In the genomic region with DNA sequence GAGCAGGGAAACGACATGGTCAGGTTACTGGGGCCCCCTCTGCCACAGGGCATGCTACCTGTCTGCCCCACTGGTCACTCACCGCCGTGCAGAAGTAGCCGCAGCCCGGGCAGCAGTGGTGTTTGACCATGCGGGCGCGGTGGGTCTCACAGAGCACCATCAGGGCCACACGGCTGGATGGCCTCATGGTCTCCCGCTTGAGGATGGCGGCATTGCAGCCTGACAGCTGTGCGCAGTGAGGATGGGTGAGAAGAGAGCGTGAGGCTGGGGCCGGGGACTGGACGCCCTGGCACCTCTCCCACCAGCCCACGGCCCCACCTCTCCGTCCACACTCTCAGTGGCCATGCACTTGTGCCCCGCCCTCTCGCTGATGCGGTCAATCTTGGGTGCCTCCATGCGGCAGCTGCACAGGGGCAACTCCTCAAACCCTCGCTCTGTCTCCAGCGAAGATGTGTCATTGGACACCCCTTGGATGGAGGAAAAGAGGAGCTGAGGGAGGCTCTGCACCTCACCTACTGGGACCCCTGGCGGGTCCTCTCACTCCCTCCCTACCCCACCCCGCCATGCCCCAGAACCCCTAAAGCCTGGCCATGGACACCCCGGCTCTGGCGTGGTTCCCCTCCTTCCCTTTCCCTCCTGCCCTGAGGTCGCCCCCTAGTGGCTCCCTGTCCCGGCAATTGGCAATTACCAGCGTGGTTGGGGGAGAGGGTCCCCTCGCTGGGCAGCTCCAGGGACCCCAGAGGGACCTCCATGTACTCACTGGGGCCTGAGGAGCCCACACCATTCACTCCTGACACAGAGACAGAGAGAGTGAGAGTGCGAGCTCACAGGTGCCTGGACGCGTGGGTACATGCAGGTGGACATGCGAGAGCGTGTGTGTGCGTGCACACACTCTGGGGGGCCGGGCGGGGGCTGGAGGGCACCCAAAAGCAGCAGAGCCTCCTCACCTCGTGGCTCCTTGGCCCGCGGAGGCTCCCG, we compare ENCODE assay signal across 10 cellular contexts. TPM values are rescaled to one million over a fixed set of nuclear protein-coding genes. Genes with fewer than 3 reads are reported as not detected.
A peak's percentile ranks its signal among the peaks of the same experiment; 100 is the strongest.
DNase-seq lines count a peak whose midpoint lies in the region; ATAC-seq, FAIRE-seq and TF ChIP-seq lines count a peak whose summit lies in the region.
"Had no signal": no experiment of that assay in that cellular context is flagged by ENCODE, and none has a peak within 500 bp of the region (broad histone marks: within the 10 kb centered on the region; RNA-seq: fewer than 3 reads in every experiment).

No MANE protein-coding gene starts in this region.

- no peaks in the 10 kb centered on the region for H3K27me3 ChIP-seq in endothelial cell of umbilical vein (ENCODE audit: control insufficient read depth in 2 of 2, insufficient read depth in 2 of 2, low read length in 2 of 2)
- H3K27me3 ChIP-seq in parathyroid adenoma (ENCODE audit: control insufficient read depth, insufficient read depth, low read length) = no peaks in the 10 kb centered on the region
- H3K27me3 ChIP-seq: BLaER1 treated with 17β-estradiol and CSF1 and Interleukin-3, amounts not matched to agents 10 nM and 100 nM had no signal

- no peak for FAIRE-seq in endothelial cell of umbilical vein (lab: Jason Lieb, UNC)

- no peak overlapping the region for H2AFZ ChIP-seq in endothelial cell of umbilical vein (ENCODE audit: low read depth, low read length)
- no peak overlapping the region for H2AFZ ChIP-seq in parathyroid adenoma

- no peak for TF ChIP-seq POLR2A in endothelial cell of umbilical vein (IDR thresholded peaks at IDR 0.05; ENCODE audit: low read depth, low read length)

- H3K79me2 ChIP-seq in endothelial cell of umbilical vein (ENCODE audit: control insufficient read depth, insufficient read depth, low read length) (no peaks in the 10 kb centered on the region), parathyroid adenoma (no peaks in the 10 kb centered on the region)

- H3K9ac ChIP-seq in endothelial cell of umbilical vein (replicated peaks; ENCODE audit: extremely low read depth, insufficient read depth, low read length) (no peak overlapping the region), parathyroid adenoma (no peak overlapping the region)
- H3K9ac ChIP-seq: BLaER1 treated with 17β-estradiol and CSF1 and Interleukin-3, amounts not matched to agents 10 nM and 100 nM had no signal

- peaks cover 8 to 44% of the 10 kb centered on the region in 2 experiments for H3K36me3 ChIP-seq in endothelial cell of umbilical vein (ENCODE audit: control insufficient read depth in 2 of 2, extremely low read depth in 1 of 2, insufficient read depth in 2 of 2, low read length in 2 of 2)
- H3K36me3 ChIP-seq in parathyroid adenoma (ENCODE audit: control insufficient read depth, insufficient read depth, low read length) = no peaks in the 10 kb centered on the region

- H3K4me2 ChIP-seq in endothelial cell of umbilical vein (ENCODE audit: insufficient read depth, low read length) = no peak overlapping the region
- H3K4me2 ChIP-seq in parathyroid adenoma (ENCODE audit: low read length) = no peak overlapping the region
- H3K4me2 ChIP-seq: BLaER1 treated with 17β-estradiol and CSF1 and Interleukin-3, amounts not matched to agents 10 nM and 100 nM had no signal

- no peaks in the 10 kb centered on the region for H3K9me3 ChIP-seq in endothelial cell of umbilical vein (replicated peaks; ENCODE audit: control insufficient read depth, insufficient read depth, low read length)
- no peaks in the 10 kb centered on the region for H3K9me3 ChIP-seq in parathyroid adenoma (ENCODE audit: control insufficient read depth, low read length)
- H3K9me3 ChIP-seq: BLaER1 treated with 17β-estradiol and CSF1 and Interleukin-3, amounts not matched to agents 10 nM and 100 nM had no signal

- no peak overlapping the region for H3K27ac ChIP-seq in endothelial cell of umbilical vein (ENCODE audit: insufficient read depth, low read depth, low read length)
- no peak overlapping the region for H3K27ac ChIP-seq in parathyroid adenoma
- H3K27ac ChIP-seq: BLaER1 treated with 17β-estradiol and CSF1 and Interleukin-3, amounts not matched to agents 10 nM and 100 nM had no signal

- no peak overlapping the region for H3K4me3 ChIP-seq in endothelial cell of umbilical vein (replicated peaks in 1 of 3; ENCODE audit: insufficient read depth in 1 of 3, low read depth in 1 of 3, low read length in 3 of 3)
- H3K4me3 ChIP-seq in parathyroid adenoma (ENCODE audit: low read depth, low read length) = no peak overlapping the region
- H3K4me3 ChIP-seq: BLaER1 treated with 17β-estradiol and CSF1 and Interleukin-3, amounts not matched to agents 10 nM and 100 nM had no signal

- no peaks in the 10 kb centered on the region for H3K9me1 ChIP-seq in endothelial cell of umbilical vein (replicated peaks; ENCODE audit: control insufficient read depth, extremely low read depth, insufficient read depth, low read length)

- dilution Hi-C loops in endothelial cell of umbilical vein (cut with MboI; ENCODE audit: extremely low pct_ligation_motif_present, low sequenced_read_pairs) = no loop called here

- TF ChIP-seq CTCF in endothelial cell of umbilical vein (IDR thresholded peaks at IDR 0.05; ENCODE audit: extremely low read depth in 1 of 2, insufficient read depth in 1 of 2, low read depth in 1 of 2, low read length in 2 of 2) (peak; percentile 72 to 74), parathyroid adenoma (IDR thresholded peaks at IDR 0.05) (peak; percentile 78)

- POLR2A ChIA-PET in endothelial cell of umbilical vein (lab: Charles Lee) = no interaction called here

- CTCF ChIA-PET in endothelial cell of umbilical vein (lab: Charles Lee) = interaction anchor here (1.3 to 2.7 kb wide), 5 partner anchors 10 to 64 kb away, joined by 4 to 8 read pairs (median 7); no protein-coding TSS in a partner anchor

- DNase-seq in NCI-H2196 (lab: John Stamatoyannopoulos, UW; ENCODE audit: unreplicated experiment) (peak; percentile 49), NCI-H2196 treated with DMSO at 0.1 percent for 48 hours (lab: John Stamatoyannopoulos, UW; ENCODE audit: unreplicated experiment) (no peak), endothelial cell of umbilical vein (ENCODE audit: low read depth, low spot score) (no peak), NCI-H526 treated with DMSO at 0.1 percent for 48 hours (lab: John Stamatoyannopoulos, UW) (no peak), SK-N-DZ (ENCODE audit: low spot score) (no peak)
- peak; percentile 73 for DNase-seq in activated CD4-positive, alpha-beta T cell treated with anti-CD3 and anti-CD28 coated beads for 48 hours

- no peaks in the 10 kb centered on the region for H4K20me1 ChIP-seq in endothelial cell of umbilical vein (replicated peaks; ENCODE audit: control insufficient read depth, extremely low read depth, insufficient read depth, low read length)

- H3K4me1 ChIP-seq in endothelial cell of umbilical vein (ENCODE audit: control insufficient read depth, extremely low read depth, insufficient read depth, low read length) (no peaks in the 10 kb centered on the region), parathyroid adenoma (no peaks in the 10 kb centered on the region)

- intact Hi-C loops in endothelial cell of umbilical vein (cut with micrococcal nuclease) = loop anchor here (2.0 kb wide), 1 partner anchor 208 kb away; a partner anchor contains a TSS

- no peak for ATAC-seq in GM19467 (IDR thresholded peaks at IDR 0.05; ENCODE audit: unreplicated experiment)

- BruUV-seq in endothelial cell of umbilical vein (replicated peaks; lab: Mats Ljungman, UMichigan) = no TSS peak

RNA-seq across cellular contexts. Expression of a gene that starts 8.9 kb away (rescaled TPM):
- 53.7 and 54.3 TPM in 2 replicates for total RNA-seq in endothelial cell of umbilical vein
- polyA plus RNA-seq in endothelial cell of umbilical vein = 53.3 and 56.4 TPM in 2 replicates
- polyA plus RNA-seq in endothelial cell of umbilical vein (2011; cell fraction: cytosol; rRNA removed) = 44.1 and 44.3 TPM in 2 replicates
- 136 and 153 TPM in 2 replicates for polyA plus RNA-seq in endothelial cell of umbilical vein (2011; cell fraction: nucleus; rRNA removed)
- polyA plus RNA-seq in endothelial cell of umbilical vein (2012) = 35.4 and 38.2 TPM in 2 replicates
- 60.5 and 73.6 TPM in 2 replicates for polyA minus RNA-seq in endothelial cell of umbilical vein
- 36.8 TPM for polyA minus RNA-seq in endothelial cell of umbilical vein (2011; cell fraction: cytosol; rRNA and poly(A)+ RNA removed)
- polyA minus RNA-seq in endothelial cell of umbilical vein (2011; cell fraction: nucleus; rRNA and poly(A)+ RNA removed) = 23.7 and 36.3 TPM in 2 replicates
- 108 and 112 TPM in 2 replicates for polyA plus RNA-seq in SK-N-DZ (2014; cell fraction: cytosol; rRNA removed)
- 131 and 134 TPM in 2 replicates for polyA plus RNA-seq in SK-N-DZ (2014; cell fraction: nucleus; rRNA removed)

RNA-seq across cellular contexts. Expression of a gene that starts 9.8 kb away (rescaled TPM):
- total RNA-seq in endothelial cell of umbilical vein = 0.12 and 0.84 TPM in 2 replicates
- polyA plus RNA-seq in endothelial cell of umbilical vein = 0.75 and 1.1 TPM in 2 replicates
- 0.46 and 0.78 TPM in 2 replicates for polyA plus RNA-seq in endothelial cell of umbilical vein (2011; cell fraction: cytosol; rRNA removed)
- 1.6 and 1.7 TPM in 2 replicates for polyA plus RNA-seq in endothelial cell of umbilical vein (2011; cell fraction: nucleus; rRNA removed)
- polyA plus RNA-seq in endothelial cell of umbilical vein (2012) = 0.23 and 0.26 TPM in 2 replicates
- 0.41 and 0.72 TPM in 2 replicates for polyA minus RNA-seq in endothelial cell of umbilical vein
- not detected for polyA minus RNA-seq in endothelial cell of umbilical vein (2011; cell fraction: cytosol; rRNA and poly(A)+ RNA removed)
- polyA minus RNA-seq in endothelial cell of umbilical vein (2011; cell fraction: nucleus; rRNA and poly(A)+ RNA removed) = 0.24 and 0.34 TPM in 2 replicates
- polyA plus RNA-seq in SK-N-DZ (2014; cell fraction: cytosol; rRNA removed) = 0.07 and 0.14 TPM in 2 replicates
- not detected in 2 replicates for polyA plus RNA-seq in SK-N-DZ (2014; cell fraction: nucleus; rRNA removed)

RNA-seq across cellular contexts. Expression of a gene that starts 13.3 kb away (rescaled TPM):
- 3.5 and 4.9 TPM in 2 replicates for total RNA-seq in endothelial cell of umbilical vein
- 2.8 and 2.9 TPM in 2 replicates for polyA plus RNA-seq in endothelial cell of umbilical vein
- 2.3 and 2.7 TPM in 2 replicates for polyA plus RNA-seq in endothelial cell of umbilical vein (2011; cell fraction: cytosol; rRNA removed)
- polyA plus RNA-seq in endothelial cell of umbilical vein (2011; cell fraction: nucleus; rRNA removed) = 1.6 and 1.7 TPM in 2 replicates
- 2.0 and 2.6 TPM in 2 replicates for polyA plus RNA-seq in endothelial cell of umbilical vein (2012)
- 2.2 and 2.5 TPM in 2 replicates for polyA minus RNA-seq in endothelial cell of umbilical vein
- 9.1 TPM for polyA minus RNA-seq in endothelial cell of umbilical vein (2011; cell fraction: cytosol; rRNA and poly(A)+ RNA removed)
- polyA minus RNA-seq in endothelial cell of umbilical vein (2011; cell fraction: nucleus; rRNA and poly(A)+ RNA removed) = 1.2 and 1.4 TPM in 2 replicates
- 8.0 and 8.6 TPM in 2 replicates for polyA plus RNA-seq in SK-N-DZ (2014; cell fraction: cytosol; rRNA removed)
- 3.9 and 5.5 TPM in 2 replicates for polyA plus RNA-seq in SK-N-DZ (2014; cell fraction: nucleus; rRNA removed)

RNA-seq across cellular contexts. Expression of a gene that starts 25.9 kb away (rescaled TPM):
- 61.3 and 62.8 TPM in 2 replicates for total RNA-seq in endothelial cell of umbilical vein
- 111 and 115 TPM in 2 replicates for polyA plus RNA-seq in endothelial cell of umbilical vein
- polyA plus RNA-seq in endothelial cell of umbilical vein (2011; cell fraction: cytosol; rRNA removed) = 74.1 and 84.9 TPM in 2 replicates
- 42.3 and 48.1 TPM in 2 replicates for polyA plus RNA-seq in endothelial cell of umbilical vein (2011; cell fraction: nucleus; rRNA removed)
- polyA plus RNA-seq in endothelial cell of umbilical vein (2012) = 41.5 and 51.3 TPM in 2 replicates
- polyA minus RNA-seq in endothelial cell of umbilical vein = 73.1 and 73.9 TPM in 2 replicates
- polyA minus RNA-seq in endothelial cell of umbilical vein (2011; cell fraction: cytosol; rRNA and poly(A)+ RNA removed) = 15.0 TPM
- 15.0 and 15.6 TPM in 2 replicates for polyA minus RNA-seq in endothelial cell of umbilical vein (2011; cell fraction: nucleus; rRNA and poly(A)+ RNA removed)
- 20.1 and 25.1 TPM in 2 replicates for polyA plus RNA-seq in SK-N-DZ (2014; cell fraction: cytosol; rRNA removed)
- polyA plus RNA-seq in SK-N-DZ (2014; cell fraction: nucleus; rRNA removed) = 20.6 and 22.0 TPM in 2 replicates

RNA-seq across cellular contexts. Expression of a gene that starts 38.9 kb away (rescaled TPM):
- total RNA-seq in endothelial cell of umbilical vein = 0.60 TPM in 1 of 2 replicates, not detected in the other
- not detected in 2 replicates for polyA plus RNA-seq in endothelial cell of umbilical vein
- polyA plus RNA-seq in endothelial cell of umbilical vein (2011; cell fraction: cytosol; rRNA removed) = 0.03 TPM in 1 of 2 replicates, not detected in the other
- polyA plus RNA-seq in endothelial cell of umbilical vein (2011; cell fraction: nucleus; rRNA removed) = not detected in 2 replicates
- not detected in 2 replicates for polyA plus RNA-seq in endothelial cell of umbilical vein (2012)
- not detected in 2 replicates for polyA minus RNA-seq in endothelial cell of umbilical vein
- polyA minus RNA-seq in endothelial cell of umbilical vein (2011; cell fraction: cytosol; rRNA and poly(A)+ RNA removed) = not detected
- polyA minus RNA-seq in endothelial cell of umbilical vein (2011; cell fraction: nucleus; rRNA and poly(A)+ RNA removed) = not detected in 2 replicates
- 2.2 TPM in 1 of 2 replicates, not detected in the other for polyA plus RNA-seq in SK-N-DZ (2014; cell fraction: cytosol; rRNA removed)
- 0.19 TPM in 1 of 2 replicates, not detected in the other for polyA plus RNA-seq in SK-N-DZ (2014; cell fraction: nucleus; rRNA removed)
- total RNA-seq: pulmonary artery endothelial cell had no signal

Comparison
In these comparisons a context has a peak if more than half of its experiments do, and no peak if none do; other contexts are left out.
1. DNase-seq: peak in NCI-H2196 (single experiment) and activated CD4-positive, alpha-beta T cell treated with anti-CD3 and anti-CD28 coated beads for 48 hours (single experiment); none in NCI-H2196 treated with DMSO at 0.1 percent for 48 hours (single experiment), endothelial cell of umbilical vein (single experiment), NCI-H526 treated with DMSO at 0.1 percent for 48 hours (single experiment) and SK-N-DZ (single experiment).